In the genomic region with DNA sequence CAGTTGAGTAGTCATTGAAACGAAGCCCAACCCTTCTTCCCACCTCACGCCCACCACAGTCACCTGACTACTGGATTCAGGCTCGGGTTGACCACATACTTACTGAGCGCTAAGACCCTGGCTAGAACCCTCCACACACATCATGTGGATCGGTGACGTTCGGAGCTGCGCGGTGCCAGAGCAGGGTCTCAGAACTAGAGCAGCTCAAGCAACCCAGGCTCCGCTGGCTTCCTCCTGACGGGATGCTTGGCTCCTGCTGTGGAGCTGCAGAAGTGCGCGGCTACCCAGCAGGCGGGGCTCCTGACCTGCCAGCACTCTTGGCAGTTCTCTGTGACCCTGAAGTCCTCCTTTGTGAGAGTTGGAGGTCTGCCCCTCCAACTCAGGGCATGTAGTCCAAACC, we compare ENCODE assay signal across 2 cellular contexts.
TF ChIP-seq lines count a peak whose summit lies in the region.

No MANE protein-coding gene starts in this region.

TF ChIP-seq in SK-N-SH, 30 proteins besides CTCF, POLR2A, EP300 and RAD21 (continued from another document):
- TF ChIP-seq CHD2 (IDR thresholded peaks at IDR 0.05; ENCODE audit: low read length, partially characterized antibody), result no peak
- TF ChIP-seq TCF12 (IDR thresholded peaks at IDR 0.05), result no peak
- TF ChIP-seq, protein P1, sequence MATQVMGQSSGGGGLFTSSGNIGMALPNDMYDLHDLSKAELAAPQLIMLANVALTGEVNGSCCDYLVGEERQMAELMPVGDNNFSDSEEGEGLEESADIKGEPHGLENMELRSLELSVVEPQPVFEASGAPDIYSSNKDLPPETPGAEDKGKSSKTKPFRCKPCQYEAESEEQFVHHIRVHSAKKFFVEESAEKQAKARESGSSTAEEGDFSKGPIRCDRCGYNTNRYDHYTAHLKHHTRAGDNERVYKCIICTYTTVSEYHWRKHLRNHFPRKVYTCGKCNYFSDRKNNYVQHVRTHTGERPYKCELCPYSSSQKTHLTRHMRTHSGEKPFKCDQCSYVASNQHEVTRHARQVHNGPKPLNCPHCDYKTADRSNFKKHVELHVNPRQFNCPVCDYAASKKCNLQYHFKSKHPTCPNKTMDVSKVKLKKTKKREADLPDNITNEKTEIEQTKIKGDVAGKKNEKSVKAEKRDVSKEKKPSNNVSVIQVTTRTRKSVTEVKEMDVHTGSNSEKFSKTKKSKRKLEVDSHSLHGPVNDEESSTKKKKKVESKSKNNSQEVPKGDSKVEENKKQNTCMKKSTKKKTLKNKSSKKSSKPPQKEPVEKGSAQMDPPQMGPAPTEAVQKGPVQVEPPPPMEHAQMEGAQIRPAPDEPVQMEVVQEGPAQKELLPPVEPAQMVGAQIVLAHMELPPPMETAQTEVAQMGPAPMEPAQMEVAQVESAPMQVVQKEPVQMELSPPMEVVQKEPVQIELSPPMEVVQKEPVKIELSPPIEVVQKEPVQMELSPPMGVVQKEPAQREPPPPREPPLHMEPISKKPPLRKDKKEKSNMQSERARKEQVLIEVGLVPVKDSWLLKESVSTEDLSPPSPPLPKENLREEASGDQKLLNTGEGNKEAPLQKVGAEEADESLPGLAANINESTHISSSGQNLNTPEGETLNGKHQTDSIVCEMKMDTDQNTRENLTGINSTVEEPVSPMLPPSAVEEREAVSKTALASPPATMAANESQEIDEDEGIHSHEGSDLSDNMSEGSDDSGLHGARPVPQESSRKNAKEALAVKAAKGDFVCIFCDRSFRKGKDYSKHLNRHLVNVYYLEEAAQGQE (IDR thresholded peaks at IDR 0.05; ENCODE audit: low read depth, low read length), result no peak
- no peak for TF ChIP-seq RCOR1 (IDR thresholded peaks at IDR 0.05; ENCODE audit: low read length)
- TF ChIP-seq MEF2A (IDR thresholded peaks at IDR 0.05; ENCODE audit: borderline replicate concordance, low read depth), result no peak
- no peak for TF ChIP-seq POLR2AphosphoS5 (IDR thresholded peaks at IDR 0.05; ENCODE audit: low read depth, low read length)
- no peak for TF ChIP-seq FOSL2 (IDR thresholded peaks at IDR 0.05; ENCODE audit: borderline replicate concordance, low read depth)
TF ChIP-seq in SK-N-SH: peak in this region for 0.

TF ChIP-seq in SK-N-SH treated with all-trans-retinoic acid at 6 μM for 48 hours, 23 proteins besides CTCF, POLR2A, EP300 and RAD21:
- TF ChIP-seq, protein P2, sequence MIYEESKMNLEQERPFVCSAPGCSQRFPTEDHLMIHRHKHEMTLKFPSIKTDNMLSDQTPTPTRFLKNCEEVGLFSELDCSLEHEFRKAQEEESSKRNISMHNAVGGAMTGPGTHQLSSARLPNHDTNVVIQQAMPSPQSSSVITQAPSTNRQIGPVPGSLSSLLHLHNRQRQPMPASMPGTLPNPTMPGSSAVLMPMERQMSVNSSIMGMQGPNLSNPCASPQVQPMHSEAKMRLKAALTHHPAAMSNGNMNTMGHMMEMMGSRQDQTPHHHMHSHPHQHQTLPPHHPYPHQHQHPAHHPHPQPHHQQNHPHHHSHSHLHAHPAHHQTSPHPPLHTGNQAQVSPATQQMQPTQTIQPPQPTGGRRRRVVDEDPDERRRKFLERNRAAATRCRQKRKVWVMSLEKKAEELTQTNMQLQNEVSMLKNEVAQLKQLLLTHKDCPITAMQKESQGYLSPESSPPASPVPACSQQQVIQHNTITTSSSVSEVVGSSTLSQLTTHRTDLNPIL (CRISPR knock-in tag; IDR thresholded peaks at IDR 0.05; ENCODE audit: low read depth), result no peak
- TF ChIP-seq ARNTL (CRISPR knock-in tag; IDR thresholded peaks at IDR 0.05; ENCODE audit: borderline replicate concordance, low read depth) (no peak), SNAI2 (CRISPR knock-in tag; IDR thresholded peaks at IDR 0.05) (no peak), PPARA (CRISPR knock-in tag; IDR thresholded peaks at IDR 0.05; ENCODE audit: borderline replicate concordance) (no peak), TCF4 (CRISPR knock-in tag; IDR thresholded peaks at IDR 0.05; ENCODE audit: borderline replicate concordance) (no peak), GLIS3 (CRISPR knock-in tag; IDR thresholded peaks at IDR 0.05) (no peak), OSR1 (CRISPR knock-in tag; IDR thresholded peaks at IDR 0.05) (no peak), CSDC2 (CRISPR knock-in tag; IDR thresholded peaks at IDR 0.05) (no peak), ZNF8 (CRISPR knock-in tag; IDR thresholded peaks at IDR 0.05) (no peak), TOX (CRISPR knock-in tag; IDR thresholded peaks at IDR 0.05; ENCODE audit: borderline replicate concordance) (no peak), ZNF70 (CRISPR knock-in tag; IDR thresholded peaks at IDR 0.05) (no peak)
- TF ChIP-seq, protein P3, sequence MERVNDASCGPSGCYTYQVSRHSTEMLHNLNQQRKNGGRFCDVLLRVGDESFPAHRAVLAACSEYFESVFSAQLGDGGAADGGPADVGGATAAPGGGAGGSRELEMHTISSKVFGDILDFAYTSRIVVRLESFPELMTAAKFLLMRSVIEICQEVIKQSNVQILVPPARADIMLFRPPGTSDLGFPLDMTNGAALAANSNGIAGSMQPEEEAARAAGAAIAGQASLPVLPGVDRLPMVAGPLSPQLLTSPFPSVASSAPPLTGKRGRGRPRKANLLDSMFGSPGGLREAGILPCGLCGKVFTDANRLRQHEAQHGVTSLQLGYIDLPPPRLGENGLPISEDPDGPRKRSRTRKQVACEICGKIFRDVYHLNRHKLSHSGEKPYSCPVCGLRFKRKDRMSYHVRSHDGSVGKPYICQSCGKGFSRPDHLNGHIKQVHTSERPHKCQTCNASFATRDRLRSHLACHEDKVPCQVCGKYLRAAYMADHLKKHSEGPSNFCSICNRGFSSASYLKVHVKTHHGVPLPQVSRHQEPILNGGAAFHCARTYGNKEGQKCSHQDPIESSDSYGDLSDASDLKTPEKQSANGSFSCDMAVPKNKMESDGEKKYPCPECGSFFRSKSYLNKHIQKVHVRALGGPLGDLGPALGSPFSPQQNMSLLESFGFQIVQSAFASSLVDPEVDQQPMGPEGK (CRISPR knock-in tag; IDR thresholded peaks at IDR 0.05; ENCODE audit: borderline replicate concordance), result no peak
- TF ChIP-seq, protein P4, sequence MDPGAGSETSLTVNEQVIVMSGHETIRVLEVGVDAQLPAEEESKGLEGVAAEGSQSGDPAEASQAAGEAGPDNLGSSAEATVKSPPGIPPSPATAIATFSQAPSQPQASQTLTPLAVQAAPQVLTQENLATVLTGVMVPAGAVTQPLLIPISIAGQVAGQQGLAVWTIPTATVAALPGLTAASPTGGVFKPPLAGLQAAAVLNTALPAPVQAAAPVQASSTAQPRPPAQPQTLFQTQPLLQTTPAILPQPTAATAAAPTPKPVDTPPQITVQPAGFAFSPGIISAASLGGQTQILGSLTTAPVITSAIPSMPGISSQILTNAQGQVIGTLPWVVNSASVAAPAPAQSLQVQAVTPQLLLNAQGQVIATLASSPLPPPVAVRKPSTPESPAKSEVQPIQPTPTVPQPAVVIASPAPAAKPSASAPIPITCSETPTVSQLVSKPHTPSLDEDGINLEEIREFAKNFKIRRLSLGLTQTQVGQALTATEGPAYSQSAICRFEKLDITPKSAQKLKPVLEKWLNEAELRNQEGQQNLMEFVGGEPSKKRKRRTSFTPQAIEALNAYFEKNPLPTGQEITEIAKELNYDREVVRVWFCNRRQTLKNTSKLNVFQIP (CRISPR knock-in tag; IDR thresholded peaks at IDR 0.05; ENCODE audit: borderline replicate concordance, low read depth), result no peak
- TF ChIP-seq, protein P5, sequence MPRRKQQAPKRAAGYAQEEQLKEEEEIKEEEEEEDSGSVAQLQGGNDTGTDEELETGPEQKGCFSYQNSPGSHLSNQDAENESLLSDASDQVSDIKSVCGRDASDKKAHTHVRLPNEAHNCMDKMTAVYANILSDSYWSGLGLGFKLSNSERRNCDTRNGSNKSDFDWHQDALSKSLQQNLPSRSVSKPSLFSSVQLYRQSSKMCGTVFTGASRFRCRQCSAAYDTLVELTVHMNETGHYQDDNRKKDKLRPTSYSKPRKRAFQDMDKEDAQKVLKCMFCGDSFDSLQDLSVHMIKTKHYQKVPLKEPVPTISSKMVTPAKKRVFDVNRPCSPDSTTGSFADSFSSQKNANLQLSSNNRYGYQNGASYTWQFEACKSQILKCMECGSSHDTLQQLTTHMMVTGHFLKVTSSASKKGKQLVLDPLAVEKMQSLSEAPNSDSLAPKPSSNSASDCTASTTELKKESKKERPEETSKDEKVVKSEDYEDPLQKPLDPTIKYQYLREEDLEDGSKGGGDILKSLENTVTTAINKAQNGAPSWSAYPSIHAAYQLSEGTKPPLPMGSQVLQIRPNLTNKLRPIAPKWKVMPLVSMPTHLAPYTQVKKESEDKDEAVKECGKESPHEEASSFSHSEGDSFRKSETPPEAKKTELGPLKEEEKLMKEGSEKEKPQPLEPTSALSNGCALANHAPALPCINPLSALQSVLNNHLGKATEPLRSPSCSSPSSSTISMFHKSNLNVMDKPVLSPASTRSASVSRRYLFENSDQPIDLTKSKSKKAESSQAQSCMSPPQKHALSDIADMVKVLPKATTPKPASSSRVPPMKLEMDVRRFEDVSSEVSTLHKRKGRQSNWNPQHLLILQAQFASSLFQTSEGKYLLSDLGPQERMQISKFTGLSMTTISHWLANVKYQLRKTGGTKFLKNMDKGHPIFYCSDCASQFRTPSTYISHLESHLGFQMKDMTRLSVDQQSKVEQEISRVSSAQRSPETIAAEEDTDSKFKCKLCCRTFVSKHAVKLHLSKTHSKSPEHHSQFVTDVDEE (CRISPR knock-in tag; IDR thresholded peaks at IDR 0.05), result no peak
TF ChIP-seq in SK-N-SH treated with all-trans-retinoic acid at 6 μM for 48 hours: peak in this region for 0.
